1 cellular context compared by ENCODE assay signal in genomic region chr4:81454953-81455352, GRCh38.
TF ChIP-seq lines count a peak whose summit lies in the region.

No MANE protein-coding gene starts in this region.

TF ChIP-seq in HepG2, 621 proteins besides CTCF, POLR2A, EP300 and RAD21:
- no peak for TF ChIP-seq PBX3 (CRISPR knock-in tag; IDR thresholded peaks at IDR 0.05; ENCODE audit: borderline replicate concordance)
- TF ChIP-seq PREB (CRISPR knock-in tag; IDR thresholded peaks at IDR 0.05), result no peak
- TF ChIP-seq CBX2 (IDR thresholded peaks at IDR 0.05; ENCODE audit: low read depth, low read length), result no peak
- no peak for TF ChIP-seq CBX2 (CRISPR knock-in tag; IDR thresholded peaks at IDR 0.05; ENCODE audit: low read depth)
- TF ChIP-seq RNF2 (conservative IDR thresholded peaks at IDR 0.05; ENCODE audit: low read depth), result no peak
- no peak for TF ChIP-seq ZNF451 (CRISPR knock-in tag; IDR thresholded peaks at IDR 0.05)
- TF ChIP-seq ZBTB4 (CRISPR knock-in tag; IDR thresholded peaks at IDR 0.05; ENCODE audit: borderline replicate concordance), result no peak
- TF ChIP-seq MED8 (CRISPR knock-in tag; IDR thresholded peaks at IDR 0.05; ENCODE audit: insufficient replicate concordance), result no peak
- TF ChIP-seq ZNF619 (CRISPR knock-in tag; IDR thresholded peaks at IDR 0.05), result no peak
- TF ChIP-seq SP1 (IDR thresholded peaks at IDR 0.05), result no peak
- no peak for TF ChIP-seq SP1 (CRISPR knock-in tag; IDR thresholded peaks at IDR 0.05)
- TF ChIP-seq ZNF513 (CRISPR knock-in tag; conservative IDR thresholded peaks at IDR 0.05), result no peak
- TF ChIP-seq ZNF121 (CRISPR knock-in tag; IDR thresholded peaks at IDR 0.05), result no peak
- TF ChIP-seq ZNF773 (CRISPR knock-in tag; IDR thresholded peaks at IDR 0.05; ENCODE audit: borderline replicate concordance), result no peak
- no peak for TF ChIP-seq CC2D1A (CRISPR knock-in tag; IDR thresholded peaks at IDR 0.05)
- TF ChIP-seq SIX4 (CRISPR knock-in tag; IDR thresholded peaks at IDR 0.05), result no peak
